25 cellular contexts compared by ENCODE assay signal in the genomic region with DNA sequence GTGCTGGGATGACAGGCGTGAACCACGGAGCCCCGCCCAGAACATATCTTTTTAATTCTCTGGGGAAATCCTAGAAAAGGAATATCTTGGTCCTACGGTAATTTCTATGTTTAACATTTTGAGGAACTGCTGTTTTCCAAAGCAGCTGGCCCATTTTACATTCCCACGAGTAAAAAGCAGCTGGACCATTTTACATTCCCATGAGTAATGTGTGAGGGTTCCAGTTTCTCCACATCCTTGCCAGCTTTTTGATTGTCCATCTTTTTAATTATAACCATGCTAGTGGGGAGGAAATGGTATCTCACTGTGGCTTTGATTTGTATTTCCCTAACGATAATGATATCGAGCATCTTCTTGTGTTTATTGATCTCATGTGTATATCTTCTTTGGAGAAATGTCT.
"Had no signal": no experiment of that assay in that cellular context is flagged by ENCODE, and none has a peak within 500 bp of the region (broad histone marks: within the 10 kb centered on the region; RNA-seq: fewer than 3 reads in every experiment).

No MANE protein-coding gene starts in this region.

- H3K36me3 ChIP-seq: ascending aorta, breast epithelium, SJCRH30, WERI-Rb-1 had no signal

- H3K27me3 ChIP-seq: ascending aorta, breast epithelium, SJCRH30 had no signal

- H3K4me1 ChIP-seq: breast epithelium had no signal

- H3K9me3 ChIP-seq: ascending aorta, breast epithelium, SJCRH30 had no signal

- ATAC-seq: activated CD8-positive, alpha-beta T cell treated with anti-CD3 and anti-CD28 coated beads for 36 hours; Panc1 had no signal

- H3K27ac ChIP-seq: ascending aorta, breast epithelium, SJCRH30, SK-N-MC, WERI-Rb-1 had no signal

- H3K4me3 ChIP-seq: ascending aorta, breast epithelium, SJCRH30, SK-N-MC had no signal

- DNase-seq: activated CD4-positive, alpha-beta T cell treated with anti-CD3 and anti-CD28 coated beads for 1 hour; activated CD4-positive, alpha-beta T cell treated with anti-CD3 and anti-CD28 coated beads for 48 hours; activated CD4-positive, CD25-positive, alpha-beta regulatory T cell; activated CD8-positive, alpha-beta T cell treated with anti-CD3 and anti-CD28 coated beads for 36 hours; activated gamma-delta T cell; activated naive CD4-positive, alpha-beta T cell treated with Interleukin-2 at 50 U/mL for 16 hours; activated naive CD8-positive, alpha-beta T cell treated with anti-CD3 and anti-CD28 coated beads, Interleukin-2, amount 10 ng/mL, durations not matched to agents 7 days and 5 days; activated T-cell treated with anti-CD3 and anti-CD28 coated beads, Interleukin-2, amount 50 U/mL, for 24 hours; amygdala; NCI-H1092 treated with DMSO at 0.1 percent for 48 hours; NCI-H1417; NCI-H146; NCI-H187 treated with DMSO at 0.1 percent for 48 hours; NCI-H2081 treated with DMSO at 0.1 percent for 48 hours; NCI-H226; NCI-H446 treated with DMSO at 0.1 percent for 48 hours; NCI-H524; SHP77; SJCRH30; T1000; WERI-Rb-1 had no signal
